Comparison of ENCODE assay signal across 9 cellular contexts in genomic region chr2:212638694-212639093, GRCh38.
"Had no signal": no experiment of that assay in that cellular context is flagged by ENCODE, and none has a peak within 500 bp of the region (broad histone marks: within the 10 kb centered on the region; RNA-seq: fewer than 3 reads in every experiment).

No MANE protein-coding gene starts in this region.

- ATAC-seq: GM23338, HCT116 had no signal

- H2AFZ ChIP-seq: GM23248, GM23338 had no signal

- H3K36me3 ChIP-seq: HAP-1 had no signal

- H3K9ac ChIP-seq: GM23248 had no signal

- H3K4me3 ChIP-seq: GM23248, GM23338, HAP-1 had no signal

- H3K4me2 ChIP-seq: GM23338 had no signal

- H3K9me3 ChIP-seq: HAP-1 had no signal

- H3K4me1 ChIP-seq: HAP-1 had no signal

- H3K27ac ChIP-seq: GM23248 had no signal

- DNase-seq: GM23248, GOT3, H7, H9, HCEC 1CT, HFFc6 had no signal
